Comparison of ENCODE assay signal across 18 cellular contexts in genomic region chr3:34001022-34001421, GRCh38.
DNase-seq lines count a peak whose midpoint lies in the region; ATAC-seq, FAIRE-seq and TF ChIP-seq lines count a peak whose summit lies in the region.
"Had no signal": no experiment of that assay in that cellular context is flagged by ENCODE, and none has a peak within 500 bp of the region (broad histone marks: within the 10 kb centered on the region; RNA-seq: fewer than 3 reads in every experiment).

No MANE protein-coding gene starts in this region.

- POLR2A ChIA-PET in Caco-2 (lab: Charles Lee) (interaction anchor here (1.7 kb wide), 1 partner anchor 11 kb away, joined by 5 read pairs; no protein-coding TSS in a partner anchor), IMR-90 (lab: Charles Lee; ENCODE audit: unreplicated experiment) (no interaction called here)

- H3K79me1 ChIP-seq in IMR-90 (ENCODE audit: low read depth in 1 of 2, low read length in 2 of 2) = no peaks in the 10 kb centered on the region

- peak overlapping the region; percentile 57; the same call in 1 of the 2 replicates for H3K4ac ChIP-seq in IMR-90 (ENCODE audit: low read depth, low read length)

- H3K14ac ChIP-seq in IMR-90 (replicated peaks; ENCODE audit: low read depth, low read length) = peak overlapping the region; percentile 25; the same call in 1 of the 2 replicates

- H3K9me3 ChIP-seq in Caco-2 (no peaks in the 10 kb centered on the region; the same call in 1 of the 2 replicates), IMR-90 (ENCODE audit: control insufficient read depth, insufficient read depth, low read length) (no peaks in the 10 kb centered on the region), heart left ventricle (peaks cover 0 to under 1% (median 0%) of the 10 kb centered on the region in 12 donors)
- H3K9me3 ChIP-seq: BE2C, HAP-1 had no signal

- H3K4me1 Mint-ChIP-seq in Caco-2 (ENCODE audit: low read depth, unreplicated experiment) (peaks cover 23% of the 10 kb centered on the region), neural crest cell (peaks cover 35% of the 10 kb centered on the region)
- no peaks in the 10 kb centered on the region for H3K4me1 Mint-ChIP-seq in activated T-helper 1 cell treated with anti-CD3 and anti-CD28 coated beads, Interleukin-12 subunit alpha, Interleukin-12 subunit beta, Interleukin-2, Interleukin-4 antibody, amounts not matched to agents 30 ng/mL and 10 ng/mL and 1 ng/mL, durations not matched to agents 14 hours and 24 hours and 36 hours (ENCODE audit: low read depth)

- 0 out of 2 replicates have a peak overlapping the region, but pooled peaks have one; percentile 54 for H2BK20ac ChIP-seq in IMR-90 (ENCODE audit: low read depth, low read length)

- no peak overlapping the region for H2BK5ac ChIP-seq in IMR-90 (ENCODE audit: low read depth, low read length, poor library complexity, severe bottlenecking)

- H4K5ac ChIP-seq in IMR-90 (ENCODE audit: low read depth, low read length) = no peak overlapping the region; the same call in 1 of the 2 replicates

- H3K56ac ChIP-seq in IMR-90 (ENCODE audit: extremely low read depth, insufficient read depth, low read length) = no peak overlapping the region

- no peaks in the 10 kb centered on the region for H4K20me1 ChIP-seq in IMR-90 (ENCODE audit: insufficient read depth, low read length)

- peak overlapping the region; percentile 44; the same call in 1 of the 3 replicates for H2BK15ac ChIP-seq in IMR-90 (ENCODE audit: low read depth, low read length)

- peak overlapping the region; percentile 32; the same call in 1 of the 2 replicates for H4K91ac ChIP-seq in IMR-90 (ENCODE audit: insufficient read depth, low read depth, low read length)

- H3K9ac ChIP-seq in IMR-90 (ENCODE audit: low read depth, low read length) = no peak overlapping the region

- H3K4me3 ChIP-seq in Caco-2 (ENCODE audit: low read depth, low read length) (no peak overlapping the region), IMR-90 (ENCODE audit: insufficient read depth, low read depth, low read length) (no peak overlapping the region), bronchial epithelial cell (ENCODE audit: low read depth, low read length) (no peak overlapping the region), heart left ventricle (no peak overlapping the region)
- H3K4me3 ChIP-seq: HAP-1 had no signal

- H3K27ac Mint-ChIP-seq in Caco-2 (ENCODE audit: unreplicated experiment) = peak overlapping the region; percentile 20
- H3K27ac Mint-ChIP-seq in neural crest cell (ENCODE audit: unreplicated experiment) = peak overlapping the region; percentile 72
- no peak overlapping the region for H3K27ac Mint-ChIP-seq in activated T-helper 1 cell treated with anti-CD3 and anti-CD28 coated beads, Interleukin-12 subunit alpha, Interleukin-12 subunit beta, Interleukin-2, Interleukin-4 antibody, amounts not matched to agents 30 ng/mL and 10 ng/mL and 1 ng/mL, durations not matched to agents 14 hours and 24 hours and 36 hours
- H3K27ac Mint-ChIP-seq: CD14-positive monocyte; CD8-positive, alpha-beta T cell had no signal

- ATAC-seq in IMR-90 (ENCODE audit: low read depth) = no peak
- no peak for ATAC-seq in heart left ventricle
- ATAC-seq in HG03039 (IDR thresholded peaks at IDR 0.05; ENCODE audit: unreplicated experiment) = no peak
- ATAC-seq: CD8-positive, alpha-beta T cell had no signal

- intact Hi-C loops in Caco-2 (cut with micrococcal nuclease; ENCODE audit: unreplicated experiment) (loop anchor here (1.0 kb wide), 1 partner anchor 11 kb away; no protein-coding TSS in a partner anchor), IMR-90 (cut with micrococcal nuclease) (no loop called here), heart left ventricle (cut with DNase I) (no loop called here)
- intact Hi-C loops in activated T-helper 1 cell treated with anti-CD3 and anti-CD28 coated beads, Interleukin-12 subunit alpha, Interleukin-12 subunit beta, Interleukin-2, Interleukin-4 antibody, amounts not matched to agents 30 ng/mL and 10 ng/mL and 1 ng/mL, durations not matched to agents 14 hours and 24 hours and 36 hours (cut with micrococcal nuclease) = no loop called here

- H3K36me3 Mint-ChIP-seq in Caco-2 (ENCODE audit: insufficient read depth, unreplicated experiment) (no peaks in the 10 kb centered on the region), neural crest cell (ENCODE audit: low read depth) (peaks cover 6% of the 10 kb centered on the region)
- H3K36me3 Mint-ChIP-seq in activated T-helper 1 cell treated with anti-CD3 and anti-CD28 coated beads, Interleukin-12 subunit alpha, Interleukin-12 subunit beta, Interleukin-2, Interleukin-4 antibody, amounts not matched to agents 30 ng/mL and 10 ng/mL and 1 ng/mL, durations not matched to agents 14 hours and 24 hours and 36 hours (ENCODE audit: low read depth) = no peaks in the 10 kb centered on the region
- H3K36me3 Mint-ChIP-seq: CD14-positive monocyte; CD8-positive, alpha-beta T cell had no signal

- no peak overlapping the region for H3K4me2 ChIP-seq in IMR-90 (ENCODE audit: low read depth, low read length)

- H3K18ac ChIP-seq in IMR-90 (ENCODE audit: low read depth, low read length) = peak overlapping the region; percentile 43; the same call in 1 of the 2 replicates

- in situ Hi-C loops in IMR-90 (cut with MboI; ENCODE audit: low sequenced_read_pairs) = no loop called here

- no peak overlapping the region for H2AK9ac ChIP-seq in IMR-90 (replicated peaks; ENCODE audit: low read depth, low read length, poor library complexity)

- no peaks in the 10 kb centered on the region for H3K27me3 ChIP-seq in Caco-2 (replicated peaks; ENCODE audit: control insufficient read depth, insufficient read depth, low read length)
- no peaks in the 10 kb centered on the region for H3K27me3 ChIP-seq in IMR-90 (ENCODE audit: control insufficient read depth, insufficient read depth, low read length)
- H3K27me3 ChIP-seq in bronchial epithelial cell (ENCODE audit: control insufficient read depth, insufficient read depth, low read length) = no peaks in the 10 kb centered on the region
- H3K27me3 ChIP-seq in heart left ventricle = no peaks in the 10 kb centered on the region
- H3K27me3 ChIP-seq: BE2C had no signal

- no peak for TF ChIP-seq POLR2A in IMR-90 (IDR thresholded peaks at IDR 0.05; ENCODE audit: low read depth, low read length)
- no peak for TF ChIP-seq POLR2A in heart left ventricle (IDR thresholded peaks at IDR 0.05)

- TF ChIP-seq RAD21 in IMR-90 (IDR thresholded peaks at IDR 0.05; ENCODE audit: low read length) = no peak

- no peaks in the 10 kb centered on the region for H3K36me3 ChIP-seq in Caco-2 (ENCODE audit: control insufficient read depth, insufficient read depth, low read length)
- H3K36me3 ChIP-seq in IMR-90 (ENCODE audit: control insufficient read depth, insufficient read depth, low read length) = no peaks in the 10 kb centered on the region
- H3K36me3 ChIP-seq in bronchial epithelial cell (ENCODE audit: control insufficient read depth, insufficient read depth, low read length) = no peaks in the 10 kb centered on the region
- H3K36me3 ChIP-seq in heart left ventricle = no peaks in the 10 kb centered on the region
- H3K36me3 ChIP-seq: BE2C, HAP-1 had no signal

- DNase-seq in Caco-2 (peak; percentile 55 to 69), IMR-90 (no peak), bronchial epithelial cell (ENCODE audit: low read depth) (no peak), neural crest cell (ENCODE audit: low read depth, low spot score) (peak; percentile 8), heart left ventricle (no peak)
- DNase-seq in activated T-helper 1 cell treated with anti-CD3 and anti-CD28 coated beads, Interleukin-12 subunit alpha, Interleukin-12 subunit beta, Interleukin-2, Interleukin-4 antibody, amounts not matched to agents 30 ng/mL and 10 ng/mL and 1 ng/mL, durations not matched to agents 14 hours and 24 hours and 36 hours (ENCODE audit: low spot score) = no peak
- no peak for DNase-seq in central memory CD4-positive, alpha-beta T cell
- DNase-seq: BE2C; CD8-positive, alpha-beta T cell; COR-L47; DND-41; GF-D8; GOT3 had no signal

- peaks cover 24% of the 10 kb centered on the region for H3K4me1 ChIP-seq in Caco-2
- peaks cover 13% of the 10 kb centered on the region for H3K4me1 ChIP-seq in IMR-90 (ENCODE audit: control insufficient read depth, insufficient read depth, low read length)
- no peaks in the 10 kb centered on the region for H3K4me1 ChIP-seq in heart left ventricle
- H3K4me1 ChIP-seq: BE2C, HAP-1 had no signal

- H2AFZ ChIP-seq in IMR-90 (replicated peaks; ENCODE audit: low read length, poor library complexity) = no peak overlapping the region

- peak; percentile 50 for FAIRE-seq in bronchial epithelial cell (lab: Jason Lieb, UNC)
- FAIRE-seq: A204.1, GM19239 had no signal

- no CpG with 5 or more reads among the region's 3 CpGs for WGBS in IMR-90 (ENCODE audit: extremely low coverage in 2 of 2, insufficient read length in 1 of 2), 2 experiments
- 72 to 78% (median 77%) methylated on average over 3 of the region's 3 CpGs for WGBS in heart left ventricle, 4 donors

- TF ChIP-seq CTCF in Caco-2 (IDR thresholded peaks at IDR 0.05; ENCODE audit: insufficient read depth in 1 of 2, low read depth in 1 of 2, low read length in 1 of 2, severe bottlenecking in 1 of 2, unreplicated experiment in 1 of 2) = no peak
- TF ChIP-seq CTCF in IMR-90 (conservative IDR thresholded peaks at IDR 0.05; ENCODE audit: low read depth, low read length) = no peak
- TF ChIP-seq CTCF in bronchial epithelial cell (IDR thresholded peaks at IDR 0.05; ENCODE audit: insufficient read depth, low read length, severe bottlenecking) = no peak
- TF ChIP-seq CTCF in neural crest cell (conservative IDR thresholded peaks at IDR 0.05) = no peak
- TF ChIP-seq CTCF in heart left ventricle (IDR thresholded peaks at IDR 0.05) = no peak

- dilution Hi-C loops in IMR-90 (cut with HindIII; ENCODE audit: low sequenced_read_pairs, unreplicated experiment) = no loop called here

- H3K9me3 Mint-ChIP-seq in Caco-2 (ENCODE audit: unreplicated experiment) (peaks cover 9% of the 10 kb centered on the region), neural crest cell (peaks cover 19% of the 10 kb centered on the region)
- H3K9me3 Mint-ChIP-seq in activated T-helper 1 cell treated with anti-CD3 and anti-CD28 coated beads, Interleukin-12 subunit alpha, Interleukin-12 subunit beta, Interleukin-2, Interleukin-4 antibody, amounts not matched to agents 30 ng/mL and 10 ng/mL and 1 ng/mL, durations not matched to agents 14 hours and 24 hours and 36 hours = peaks cover 8% of the 10 kb centered on the region

- no peak overlapping the region for H4K8ac ChIP-seq in IMR-90 (ENCODE audit: low read depth in 2 of 2, low read length in 2 of 2)

- H2BK120ac ChIP-seq in IMR-90 (ENCODE audit: low read depth, low read length) = peak overlapping the region; percentile 43; the same call in 1 of the 2 replicates

- peaks cover 9% of the 10 kb centered on the region for H3K9me1 ChIP-seq in IMR-90 (ENCODE audit: insufficient read depth, low read length)

- H3K27me3 Mint-ChIP-seq in Caco-2 (ENCODE audit: insufficient read depth, unreplicated experiment) (no peaks in the 10 kb centered on the region), neural crest cell (ENCODE audit: low read depth) (no peaks in the 10 kb centered on the region)
- no peaks in the 10 kb centered on the region for H3K27me3 Mint-ChIP-seq in activated T-helper 1 cell treated with anti-CD3 and anti-CD28 coated beads, Interleukin-12 subunit alpha, Interleukin-12 subunit beta, Interleukin-2, Interleukin-4 antibody, amounts not matched to agents 30 ng/mL and 10 ng/mL and 1 ng/mL, durations not matched to agents 14 hours and 24 hours and 36 hours (ENCODE audit: insufficient read depth)

- H3K27ac ChIP-seq in IMR-90 (ENCODE audit: insufficient read depth, low read length) (no peak overlapping the region), heart left ventricle (no peak overlapping the region)

- BruUV-seq in Caco-2 (replicated peaks; lab: Mats Ljungman, UMichigan) (no TSS peak), IMR-90 (replicated peaks; lab: Mats Ljungman, UMichigan) (no TSS peak)

- H3K4me3 Mint-ChIP-seq in Caco-2 (ENCODE audit: unreplicated experiment) (no peak overlapping the region), neural crest cell (peak overlapping the region; percentile 35)
- H3K4me3 Mint-ChIP-seq in activated T-helper 1 cell treated with anti-CD3 and anti-CD28 coated beads, Interleukin-12 subunit alpha, Interleukin-12 subunit beta, Interleukin-2, Interleukin-4 antibody, amounts not matched to agents 30 ng/mL and 10 ng/mL and 1 ng/mL, durations not matched to agents 14 hours and 24 hours and 36 hours = no peak overlapping the region
- H3K4me3 Mint-ChIP-seq: CD14-positive monocyte; CD8-positive, alpha-beta T cell had no signal

- CTCF ChIA-PET in Caco-2 (lab: Charles Lee) = interaction anchor here (0.8 to 1.3 kb wide), 3 partner anchors 11 to 21 kb away, joined by 4 to 8 read pairs (median 5); no protein-coding TSS in a partner anchor
- CTCF ChIA-PET in IMR-90 (lab: Yijun Ruan, JAX) = no interaction called here

- H2AK5ac ChIP-seq in IMR-90 (ENCODE audit: low read depth, low read length) = no peak overlapping the region

- H3K23ac ChIP-seq in IMR-90 (ENCODE audit: low read depth, low read length) = no peak overlapping the region

Comparison
In these comparisons a context has a peak if more than half of its experiments do, and no peak if none do; other contexts are left out.
1. DNase-seq: peak in Caco-2 (2 of 2) and neural crest cell (single experiment); none in IMR-90 (single experiment), bronchial epithelial cell (single experiment), heart left ventricle (0 of 5), activated T-helper 1 cell treated with anti-CD3 and anti-CD28 coated beads, Interleukin-12 subunit alpha, Interleukin-12 subunit beta, Interleukin-2, Interleukin-4 antibody, amounts not matched to agents 30 ng/mL and 10 ng/mL and 1 ng/mL, durations not matched to agents 14 hours and 24 hours and 36 hours (single experiment) and central memory CD4-positive, alpha-beta T cell (single experiment).